In the genomic region with DNA sequence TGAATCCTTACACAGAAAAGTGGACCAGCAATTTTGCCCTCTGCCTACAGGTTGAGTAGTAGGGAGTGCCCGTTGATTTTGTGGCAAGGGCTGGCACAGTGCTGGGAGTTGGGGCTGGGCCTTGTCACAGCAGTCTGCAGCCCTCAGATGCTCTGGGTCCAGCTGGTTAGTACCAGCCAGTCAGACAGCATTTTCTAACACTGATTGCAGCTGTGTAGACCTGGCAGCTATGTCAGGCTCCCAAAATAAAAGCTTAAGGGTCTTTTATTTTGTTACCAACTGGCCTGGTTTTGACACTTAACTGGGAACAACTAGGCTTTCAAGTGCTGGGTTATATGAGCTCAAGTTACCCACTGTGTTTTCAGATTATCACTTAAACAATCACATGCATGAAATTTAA, we compare ENCODE assay signal across 1 cellular context.
TF ChIP-seq lines count a peak whose summit lies in the region.

No MANE protein-coding gene starts in this region.

TF ChIP-seq in H1, 55 proteins besides CTCF, POLR2A, EP300 and RAD21:
- TF ChIP-seq TEAD4 (IDR thresholded peaks at IDR 0.05; ENCODE audit: low read depth, low read length), result no peak
